Comparison of ENCODE assay signal across 11 cellular contexts in the genomic region with DNA sequence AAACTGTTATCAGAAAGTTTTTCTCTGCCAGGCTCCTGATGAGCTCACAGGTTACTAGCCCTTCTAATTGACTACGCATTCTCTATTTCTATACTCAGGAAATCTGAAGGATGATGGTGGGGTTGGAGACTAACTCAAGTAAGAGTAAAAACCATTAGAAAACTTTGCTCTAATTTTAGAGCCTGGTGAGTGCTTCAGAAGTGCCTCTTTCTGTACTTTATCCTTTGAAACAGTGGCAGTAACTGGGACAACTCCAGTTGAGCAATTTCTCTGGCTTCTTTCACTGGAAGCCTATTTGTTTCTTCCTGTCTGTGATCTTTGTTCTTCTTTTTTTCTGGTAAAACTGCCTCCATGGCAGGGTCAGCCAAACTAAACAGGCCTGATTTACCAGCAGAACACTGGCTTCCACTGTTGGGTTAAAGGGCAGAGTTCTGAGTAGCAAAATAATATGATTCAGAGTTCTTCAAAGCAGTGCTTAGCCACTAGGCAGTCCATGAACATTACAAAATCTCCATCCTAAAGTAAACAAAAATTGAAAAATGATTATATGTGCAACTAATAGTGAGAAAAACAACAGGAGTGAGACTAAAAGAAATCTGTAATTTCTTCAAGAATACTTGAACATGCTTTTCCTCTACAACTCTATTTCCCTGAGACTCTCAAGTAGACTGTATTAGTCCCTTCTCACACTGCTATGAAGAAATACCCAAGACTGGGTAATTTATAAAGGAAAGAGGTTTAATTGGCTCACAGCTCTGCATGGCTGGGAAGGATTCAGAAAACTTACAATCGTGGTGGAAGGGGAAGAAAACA.
A peak's percentile ranks its signal among the peaks of the same experiment; 100 is the strongest.
DNase-seq lines count a peak whose midpoint lies in the region; ATAC-seq and TF ChIP-seq lines count a peak whose summit lies in the region.
"Had no signal": no experiment of that assay in that cellular context is flagged by ENCODE, and none has a peak within 500 bp of the region (broad histone marks: within the 10 kb centered on the region; RNA-seq: fewer than 3 reads in every experiment).

No MANE protein-coding gene starts in this region.

- TF ChIP-seq CTCF in breast epithelium (IDR thresholded peaks at IDR 0.05), result no peak
- TF ChIP-seq CTCF in right atrium auricular region (IDR thresholded peaks at IDR 0.05), result no peak

- H3K4me1 ChIP-seq in breast epithelium (no peaks in the 10 kb centered on the region), right atrium auricular region (peaks cover 0 to 22% of the 10 kb centered on the region in 2 donors)

- no peak for ATAC-seq in GM18870 (IDR thresholded peaks at IDR 0.05; ENCODE audit: unreplicated experiment)
- ATAC-seq in GM18520 (IDR thresholded peaks at IDR 0.05; ENCODE audit: unreplicated experiment), result no peak
- ATAC-seq in SK-N-SH treated with all-trans-retinoic acid at 6 μM for 48 hours, result no peak
- ATAC-seq: natural killer cell, Panc1 had no signal

- peak; percentile 24 for DNase-seq in Ammon's horn (ENCODE audit: low spot score)
- peak in 1 of 2 donors; percentile 49 for DNase-seq in breast epithelium (ENCODE audit: low spot score in 2 of 2)
- peak; percentile 82 for DNase-seq in right atrium auricular region (ENCODE audit: low spot score)
- peak; percentile 59 for DNase-seq in renal cortical epithelial cell (ENCODE audit: low read depth)
- DNase-seq in HUDEP-2 (lab: John Stamatoyannopoulos, UW; ENCODE audit: unreplicated experiment in 76 of 76), result no peak
- DNase-seq: AML-193, natural killer cell had no signal

- intact Hi-C loops in breast epithelium (cut with DNase I; ENCODE audit: low total_unique reads), result no loop called here

- H3K9me3 ChIP-seq in breast epithelium (no peaks in the 10 kb centered on the region), right atrium auricular region (no peaks in the 10 kb centered on the region)

- no peaks in the 10 kb centered on the region for H3K27me3 ChIP-seq in breast epithelium
- H3K27me3 ChIP-seq in right atrium auricular region, result no peaks in the 10 kb centered on the region

- H3K36me3 ChIP-seq in breast epithelium (no peaks in the 10 kb centered on the region), right atrium auricular region (no peaks in the 10 kb centered on the region)

- no peak overlapping the region for H3K4me3 ChIP-seq in breast epithelium
- no peak overlapping the region for H3K4me3 ChIP-seq in right atrium auricular region

- no peak for TF ChIP-seq POLR2A in breast epithelium (IDR thresholded peaks at IDR 0.05)

- H3K27ac ChIP-seq in breast epithelium (peak overlapping the region; percentile 63 to 89), right atrium auricular region (peak overlapping the region; percentile 64 to 80)

TF ChIP-seq in SK-N-SH treated with all-trans-retinoic acid at 6 μM for 48 hours, 23 proteins besides CTCF, POLR2A, EP300 and RAD21:
- TF ChIP-seq CSDC2 (CRISPR knock-in tag; IDR thresholded peaks at IDR 0.05), result no peak
- TF ChIP-seq TOX (CRISPR knock-in tag; IDR thresholded peaks at IDR 0.05; ENCODE audit: borderline replicate concordance), result no peak
- no peak for TF ChIP-seq ZFP3 (CRISPR knock-in tag; IDR thresholded peaks at IDR 0.05)
- TF ChIP-seq RARB (CRISPR knock-in tag; IDR thresholded peaks at IDR 0.05), result no peak
- TF ChIP-seq ESRRG (CRISPR knock-in tag; IDR thresholded peaks at IDR 0.05), result no peak

Comparison
In these comparisons a context has a peak if more than half of its experiments do, and no peak if none do; other contexts are left out.
1. DNase-seq: peak in Ammon's horn (single experiment), right atrium auricular region (single experiment) and renal cortical epithelial cell (single experiment); none in HUDEP-2 (0 of 76).